Comparison of ENCODE assay signal across 8 cellular contexts in the genomic region with DNA sequence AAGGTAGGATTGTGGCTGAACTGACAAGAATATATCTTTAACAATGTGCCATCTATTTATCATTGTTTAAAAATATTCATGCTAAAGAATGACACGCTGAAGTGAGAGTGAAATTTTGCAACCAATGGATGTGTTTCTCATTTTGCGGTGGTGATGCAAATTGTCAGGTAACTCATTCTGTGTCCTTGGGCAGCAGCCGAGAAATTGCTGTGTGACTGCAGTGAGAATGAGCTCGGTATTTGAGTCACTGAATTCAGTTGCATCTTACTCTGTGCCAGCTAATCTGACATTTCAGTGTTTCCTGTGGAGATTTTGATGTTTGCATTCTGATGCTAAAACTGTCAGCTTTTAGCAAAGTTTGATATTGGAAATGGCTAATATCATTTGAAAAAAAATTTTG. TPM values are rescaled to one million over a fixed set of nuclear protein-coding genes. Genes with fewer than 3 reads are reported as not detected.
DNase-seq lines count a peak whose midpoint lies in the region; ATAC-seq and TF ChIP-seq lines count a peak whose summit lies in the region.

No MANE protein-coding gene starts in this region.

- WGBS in prostate gland = 82% methylated on average over 4 of the region's 4 CpGs

- no peaks in the 10 kb centered on the region for H3K9me3 Mint-ChIP-seq in activated T-helper 17 cell treated with anti-CD3 and anti-CD28 coated beads, Interleukin-2, amount 50 U/mL, for 72 hours
- H3K9me3 Mint-ChIP-seq in stimulated activated effector memory CD8-positive, alpha-beta T cell treated with anti-CD3 and anti-CD28 coated beads, Interleukin-12 subunit alpha, Interleukin-12 subunit beta, amount 100 ng/mL, for 72 hours = no peaks in the 10 kb centered on the region
- no peaks in the 10 kb centered on the region for H3K9me3 Mint-ChIP-seq in Calu3 (ENCODE audit: low read depth, unreplicated experiment)

- peak overlapping the region; percentile 72 for H3K27ac Mint-ChIP-seq in activated T-helper 17 cell treated with anti-CD3 and anti-CD28 coated beads, Interleukin-2, amount 50 U/mL, for 72 hours
- no peak overlapping the region for H3K27ac Mint-ChIP-seq in stimulated activated effector memory CD8-positive, alpha-beta T cell treated with anti-CD3 and anti-CD28 coated beads, Interleukin-12 subunit alpha, Interleukin-12 subunit beta, amount 100 ng/mL, for 72 hours
- no peak overlapping the region for H3K27ac Mint-ChIP-seq in Calu3 (ENCODE audit: unreplicated experiment)

- H3K36me3 ChIP-seq in prostate gland = no peaks in the 10 kb centered on the region

- H3K27me3 ChIP-seq in prostate gland (replicated peaks; ENCODE audit: insufficient read depth) = no peaks in the 10 kb centered on the region

- H3K4me3 Mint-ChIP-seq in activated T-helper 17 cell treated with anti-CD3 and anti-CD28 coated beads, Interleukin-2, amount 50 U/mL, for 72 hours = peak overlapping the region; percentile 45
- H3K4me3 Mint-ChIP-seq in stimulated activated effector memory CD8-positive, alpha-beta T cell treated with anti-CD3 and anti-CD28 coated beads, Interleukin-12 subunit alpha, Interleukin-12 subunit beta, amount 100 ng/mL, for 72 hours = no peak overlapping the region
- H3K4me3 Mint-ChIP-seq in Calu3 (ENCODE audit: low read depth, unreplicated experiment) = no peak overlapping the region

- peaks cover 42% of the 10 kb centered on the region for H3K4me1 Mint-ChIP-seq in activated T-helper 17 cell treated with anti-CD3 and anti-CD28 coated beads, Interleukin-2, amount 50 U/mL, for 72 hours
- H3K4me1 Mint-ChIP-seq in stimulated activated effector memory CD8-positive, alpha-beta T cell treated with anti-CD3 and anti-CD28 coated beads, Interleukin-12 subunit alpha, Interleukin-12 subunit beta, amount 100 ng/mL, for 72 hours = peaks cover 60% of the 10 kb centered on the region
- H3K4me1 Mint-ChIP-seq in Calu3 (ENCODE audit: low read depth, unreplicated experiment) = peaks cover 6% of the 10 kb centered on the region

- no TSS peak for BruUV-seq in Calu3 (replicated peaks; lab: Mats Ljungman, UMichigan)

- DNase-seq in activated CD8-positive, alpha-beta memory T cell treated with anti-CD3 and anti-CD28 coated beads for 4 hours (ENCODE audit: low read depth in 2 of 2) = peak; percentile 3 to 14
- no peak for DNase-seq in activated CD8-positive, alpha-beta memory T cell treated with anti-CD3 and anti-CD28 coated beads, Interleukin-2, amount 50 U/mL, for 48 hours
- DNase-seq in stimulated activated effector memory CD8-positive, alpha-beta T cell treated with anti-CD3 and anti-CD28 coated beads, Interleukin-12 subunit alpha, Interleukin-12 subunit beta, amount 100 ng/mL, for 72 hours (ENCODE audit: low spot score in 2 of 2) = peak; percentile 9 to 66
- DNase-seq in NAMALWA (ENCODE audit: low spot score) (no peak), Calu3 (no peak), prostate gland (ENCODE audit: low spot score) (no peak)

- no peaks in the 10 kb centered on the region for H3K36me3 Mint-ChIP-seq in activated T-helper 17 cell treated with anti-CD3 and anti-CD28 coated beads, Interleukin-2, amount 50 U/mL, for 72 hours (ENCODE audit: low read depth)
- H3K36me3 Mint-ChIP-seq in stimulated activated effector memory CD8-positive, alpha-beta T cell treated with anti-CD3 and anti-CD28 coated beads, Interleukin-12 subunit alpha, Interleukin-12 subunit beta, amount 100 ng/mL, for 72 hours = no peaks in the 10 kb centered on the region
- H3K36me3 Mint-ChIP-seq in Calu3 (ENCODE audit: insufficient read depth, unreplicated experiment) = no peaks in the 10 kb centered on the region

- intact Hi-C loops in Calu3 (cut with micrococcal nuclease; ENCODE audit: unreplicated experiment) (no loop called here), prostate gland (cut with DNase I) (no loop called here)

- no peak overlapping the region for H3K27ac ChIP-seq in prostate gland

- H3K4me1 ChIP-seq in prostate gland (replicated peaks) = no peaks in the 10 kb centered on the region

- TF ChIP-seq CTCF in Calu3 (IDR thresholded peaks at IDR 0.05; ENCODE audit: unreplicated experiment) = no peak
- no peak for TF ChIP-seq CTCF in prostate gland (IDR thresholded peaks at IDR 0.05)

- no peaks in the 10 kb centered on the region for H3K9me3 ChIP-seq in prostate gland

- no peaks in the 10 kb centered on the region for H3K27me3 Mint-ChIP-seq in activated T-helper 17 cell treated with anti-CD3 and anti-CD28 coated beads, Interleukin-2, amount 50 U/mL, for 72 hours
- no peaks in the 10 kb centered on the region for H3K27me3 Mint-ChIP-seq in Calu3 (ENCODE audit: unreplicated experiment)

- H3K4me3 ChIP-seq in prostate gland = no peak overlapping the region

- ATAC-seq in HG03196 (IDR thresholded peaks at IDR 0.05; ENCODE audit: unreplicated experiment) = peak; percentile 94
- peak; percentile 100 for ATAC-seq in activated T-helper 17 cell treated with anti-CD3 and anti-CD28 coated beads, Interleukin-2, amount 50 U/mL, for 72 hours (replicated peaks)
- ATAC-seq in stimulated activated effector memory CD8-positive, alpha-beta T cell treated with anti-CD3 and anti-CD28 coated beads, Interleukin-12 subunit alpha, Interleukin-12 subunit beta, amount 100 ng/mL, for 72 hours = peak; percentile 100

- no peak for TF ChIP-seq POLR2A in prostate gland (IDR thresholded peaks at IDR 0.05)

- CTCF ChIA-PET in Calu3 (lab: Charles Lee) = no interaction called here

RNA-seq across cellular contexts. Expression of a gene that starts 28.1 kb away (rescaled TPM):
- 10 to 100 TPM; 57.3 to 62.4 TPM for total RNA-seq in activated T-helper 17 cell treated with anti-CD3 and anti-CD28 coated beads, Interleukin-2, amount 50 U/mL, for 72 hours
- total RNA-seq in Calu3 (2022) (11.8 and 14.7 TPM in 2 replicates), prostate gland (10 to 100 TPM; 15.5 to 18.5 TPM)

Comparison
In these comparisons a context has a peak if more than half of its experiments do, and no peak if none do; other contexts are left out.
1. DNase-seq: peak in activated CD8-positive, alpha-beta memory T cell treated with anti-CD3 and anti-CD28 coated beads for 4 hours (2 of 2) and stimulated activated effector memory CD8-positive, alpha-beta T cell treated with anti-CD3 and anti-CD28 coated beads, Interleukin-12 subunit alpha, Interleukin-12 subunit beta, amount 100 ng/mL, for 72 hours (2 of 2); none in activated CD8-positive, alpha-beta memory T cell treated with anti-CD3 and anti-CD28 coated beads, Interleukin-2, amount 50 U/mL, for 48 hours (single experiment), NAMALWA (single experiment), Calu3 (single experiment) and prostate gland (single experiment).
2. Peak in every context shown above with its lines, with median percentiles within 50 percentile points of each other: ATAC-seq.